ENCODE assay signal across 9 cellular contexts in genomic region chr16:27458987-27459688, GRCh38. TPM values are rescaled to one million over a fixed set of nuclear protein-coding genes. Genes with fewer than 3 reads are reported as not detected.
"Had no signal": no experiment of that assay in that cellular context is flagged by ENCODE, and none has a peak within 500 bp of the region (broad histone marks: within the 10 kb centered on the region; RNA-seq: fewer than 3 reads in every experiment).

No MANE protein-coding gene starts in this region.

- FAIRE-seq: small intestine had no signal

- DNase-seq: effector CD8-positive, alpha-beta T cell; gastrocnemius medialis; mesendoderm; small intestine had no signal

- H3K27me3 ChIP-seq: ascending aorta, cardiac muscle cell, gastrocnemius medialis, tibial nerve had no signal

- H3K4me1 ChIP-seq: ascending aorta had no signal

- H3K9me3 ChIP-seq: ascending aorta, gastrocnemius medialis, tibial nerve had no signal

- ATAC-seq: gastrocnemius medialis had no signal

- H3K4me3 ChIP-seq: ascending aorta, cardiac muscle cell, coronary artery, gastrocnemius medialis, tibial nerve had no signal

- H3K9me3 Mint-ChIP-seq: activated T-helper 2 cell treated with anti-CD3 and anti-CD28 coated beads, Interferon-gamma antibody, Interleukin-2, Interleukin-4, amounts not matched to agents 10 μg/mL and 5 μg/mL and 100 μg/mL, durations not matched to agents 14 hours and 24 hours and 36 hours had no signal

- H3K27ac ChIP-seq: ascending aorta, cardiac muscle cell, coronary artery had no signal

RNA-seq across cellular contexts. Expression of gene IL21R, which starts 57.2 kb away (rescaled TPM):
- total RNA-seq: cardiac muscle cell had no signal
- polyA plus RNA-seq: cardiac muscle cell had no signal
